8 cellular contexts compared by ENCODE assay signal in genomic region chr11:12110201-12110713, GRCh38. TPM values are rescaled to one million over a fixed set of nuclear protein-coding genes. Genes with fewer than 3 reads are reported as not detected.
A peak's percentile ranks its signal among the peaks of the same experiment; 100 is the strongest.
DNase-seq lines count a peak whose midpoint lies in the region; ATAC-seq and TF ChIP-seq lines count a peak whose summit lies in the region.

Gene MICAL2, plus strand, starts transcription at chr11:12110590. Its CDS starts 51,566 bp downstream, at chr11:12162156.

- no peaks in the 10 kb centered on the region for H3K9me3 ChIP-seq in heart left ventricle

- peak within 1 kb of the TSS; percentile 85 for H3K4me3 Mint-ChIP-seq in type B pancreatic cell

- ATAC-seq in HG02759 (IDR thresholded peaks at IDR 0.05; ENCODE audit: unreplicated experiment) (peak; percentile 99), heart left ventricle (peak; percentile 95 to 99 (median 96))

- no peaks in the 10 kb centered on the region for H3K36me3 Mint-ChIP-seq in type B pancreatic cell

- H3K27ac ChIP-seq in heart left ventricle: peak within 1 kb of the TSS; percentile 46 to 91 (median 84)

- H3K4me1 Mint-ChIP-seq in type B pancreatic cell (ENCODE audit: unreplicated experiment): no peaks in the 10 kb centered on the region

- TF ChIP-seq CTCF in GM12875 (IDR thresholded peaks at IDR 0.05; ENCODE audit: borderline replicate concordance, insufficient read depth, low read depth, low read length): no peak
- no peak for TF ChIP-seq CTCF in heart left ventricle (IDR thresholded peaks at IDR 0.05)
- no peak for TF ChIP-seq CTCF in type B pancreatic cell (conservative IDR thresholded peaks at IDR 0.05)

- H3K9me3 Mint-ChIP-seq in type B pancreatic cell: no peaks in the 10 kb centered on the region

- H3K27me3 Mint-ChIP-seq in type B pancreatic cell: peaks cover 64% of the 10 kb centered on the region

- peaks cover 0 to 62% (median 49%) of the 10 kb centered on the region in 12 donors for H3K4me1 ChIP-seq in heart left ventricle

- H3K4me3 ChIP-seq in GM12875 (ENCODE audit: low read depth, low read length): peak within 1 kb of the TSS; percentile 16
- H3K4me3 ChIP-seq in heart left ventricle: peak within 1 kb of the TSS; percentile 62 to 93 (median 86)

- no peaks in the 10 kb centered on the region for H3K27me3 ChIP-seq in heart left ventricle

- 0 to 3% (median 1%) methylated on average over 12 to 56 of the region's 56 CpGs for WGBS in heart left ventricle, 4 donors

- peak; percentile 62 for DNase-seq in NCI-H1417 treated with DMSO at 0.1 percent for 48 hours (lab: John Stamatoyannopoulos, UW)
- DNase-seq in amniotic epithelial cell (ENCODE audit: low read depth): peak; percentile 81
- peak; percentile 92 to 95 (median 93) for DNase-seq in heart left ventricle
- DNase-seq in posterior vena cava (ENCODE audit: low spot score): peak; percentile 97
- DNase-seq in type B pancreatic cell (ENCODE audit: extremely low spot score, unreplicated experiment): peak; percentile 82

- H3K36me3 ChIP-seq in heart left ventricle: peaks cover 0 to 5% (median 0%) of the 10 kb centered on the region in 9 donors

- peak; percentile 46 to 76 for TF ChIP-seq POLR2A in heart left ventricle (IDR thresholded peaks at IDR 0.05)

- H3K27ac Mint-ChIP-seq in type B pancreatic cell: peak within 1 kb of the TSS; percentile 40

- intact Hi-C loops in T-helper 1 cell treated with Interleukin-12 subunit alpha and Interleukin-12 subunit beta and Interleukin-4 antibody, amounts not matched to agents 30 ng/mL and 1 ng/mL, for 36 hours (cut with micrococcal nuclease): loop anchor here (1.0 to 5.0 kb wide), 14 partner anchors 11 to 1301 kb away; partner anchors contain the start of genes BMAL1, EIF4G2 and GALNT18
- intact Hi-C loops in heart left ventricle (cut with DNase I) (loop anchor here in 6 of 10 donors (2.0 to 10.0 kb wide), 6 partner anchors 47 to 127 kb away; no protein-coding TSS in a partner anchor), posterior vena cava (cut with DNase I) (loop anchor here in 1 of 2 donors (10.0 kb wide), 1 partner anchor 55 kb away; no protein-coding TSS in a partner anchor)

RNA-seq across cellular contexts. Expression of gene MICAL2, which starts in this region (rescaled TPM):
- 149 and 167 TPM in 2 replicates for total RNA-seq in T-helper 1 cell treated with Interleukin-12 subunit alpha and Interleukin-12 subunit beta and Interleukin-4 antibody, amounts not matched to agents 30 ng/mL and 1 ng/mL, for 36 hours
- total RNA-seq in heart left ventricle (100 to 1,000 TPM in 2 of 9 donors, 10 to 100 TPM in 7; 48.2 to 110 (median 87.8) TPM), posterior vena cava (100 to 1,000 TPM; 151 to 231 TPM), type B pancreatic cell (ENCODE audit: low replicate concordance) (35.7 and 38.0 TPM in 2 replicates)
- 10 to 100 TPM; 37.6 to 86.4 TPM for polyA plus RNA-seq in heart left ventricle

Comparison
In these comparisons a context has a peak if more than half of its experiments do, and no peak if none do; other contexts are left out.
1. Peak in every context shown above with its lines: DNase-seq, ATAC-seq, H3K4me3 ChIP-seq and H3K27ac ChIP-seq.